1 cellular context compared by ENCODE assay signal in genomic region chr17:81968396-81968745, GRCh38.
TF ChIP-seq lines count a peak whose summit lies in the region.

No MANE protein-coding gene starts in this region.

TF ChIP-seq in H1, 55 proteins besides CTCF, POLR2A, EP300 and RAD21:
- TF ChIP-seq ASH2L (IDR thresholded peaks at IDR 0.05; ENCODE audit: low read length) (no peak), NANOG (IDR thresholded peaks at IDR 0.05; ENCODE audit: insufficient read depth, low read depth, low read length, poor library complexity, severe bottlenecking) (no peak), YY1 (IDR thresholded peaks at IDR 0.05; ENCODE audit: low read depth, low read length) (no peak), JUND (IDR thresholded peaks at IDR 0.05; ENCODE audit: low read length) (no peak), GTF2F1 (IDR thresholded peaks at IDR 0.05; ENCODE audit: borderline replicate concordance, low read depth, low read length) (no peak), TAF7 (optimal IDR thresholded peaks at IDR 0.05; ENCODE audit: borderline replicate concordance, low read depth, low read length) (no peak), TAF1 (IDR thresholded peaks at IDR 0.05; ENCODE audit: low read depth, low read length) (no peak), E2F6 (IDR thresholded peaks at IDR 0.05) (no peak), BCL11A (IDR thresholded peaks at IDR 0.05; ENCODE audit: low read depth in 2 of 2, low read length in 2 of 2) (no peak), RXRA (IDR thresholded peaks at IDR 0.05; ENCODE audit: insufficient read depth, low read depth, low read length) (no peak), ZNF274 (IDR thresholded peaks at IDR 0.05; ENCODE audit: borderline replicate concordance, extremely low read depth, low read length) (no peak), EZH2 (IDR thresholded peaks at IDR 0.05; ENCODE audit: low read depth, low read length, severe bottlenecking) (no peak), SAP30 (IDR thresholded peaks at IDR 0.05; ENCODE audit: insufficient read depth, insufficient replicate concordance, low read length) (no peak)
